In the genomic region with DNA sequence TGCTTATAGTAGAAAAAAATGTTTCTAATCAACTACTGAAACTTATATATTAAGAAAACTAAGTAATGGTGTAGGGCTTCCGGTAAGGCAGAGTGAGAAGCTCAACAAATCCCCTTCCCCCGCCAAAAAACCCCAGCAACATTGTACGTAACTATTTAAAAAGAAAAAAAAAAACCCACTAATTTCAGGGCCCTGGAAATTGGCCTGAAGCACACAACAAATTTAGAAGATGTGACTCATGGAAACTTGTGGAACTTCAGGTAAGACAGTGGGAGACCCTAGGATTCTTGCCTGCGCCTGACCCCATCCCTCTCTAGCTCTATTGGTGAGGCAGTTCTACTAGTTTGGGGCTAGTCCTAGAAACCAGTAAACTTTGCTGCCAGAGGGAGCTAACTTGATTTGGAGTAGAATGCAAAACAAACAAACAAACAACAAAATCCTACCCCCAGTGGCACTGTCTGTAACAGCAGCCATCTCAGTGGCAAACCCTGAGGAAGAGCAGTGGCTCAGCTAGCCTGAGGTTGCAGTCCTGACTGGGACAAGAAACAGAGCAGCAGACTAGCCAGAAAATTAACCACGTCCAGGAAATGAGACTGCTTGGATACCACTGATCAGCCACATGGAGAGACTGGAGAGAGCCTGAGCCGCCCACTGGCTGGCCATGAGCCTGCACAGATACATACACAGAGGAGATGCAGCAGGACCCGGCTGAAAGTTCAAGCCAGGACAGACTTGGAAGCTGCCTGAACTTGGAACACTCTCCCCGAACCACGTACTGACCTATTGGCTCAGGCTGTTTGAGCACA, we compare ENCODE assay signal across 9 cellular contexts.
A peak's percentile ranks its signal among the peaks of the same experiment; 100 is the strongest.
DNase-seq lines count a peak whose midpoint lies in the region; ATAC-seq and TF ChIP-seq lines count a peak whose summit lies in the region.
"Had no signal": no experiment of that assay in that cellular context is flagged by ENCODE, and none has a peak within 500 bp of the region (broad histone marks: within the 10 kb centered on the region; RNA-seq: fewer than 3 reads in every experiment).

No MANE protein-coding gene starts in this region.

- H3K36me3 Mint-ChIP-seq in osteocyte (ENCODE audit: unreplicated experiment): no peaks in the 10 kb centered on the region
- no peaks in the 10 kb centered on the region for H3K36me3 Mint-ChIP-seq in CD8-positive, alpha-beta T cell

- peak overlapping the region; percentile 19 for H3K9ac ChIP-seq in IMR-90 (ENCODE audit: low read depth, low read length)

- H3K4me2 ChIP-seq in IMR-90 (ENCODE audit: low read depth, low read length): no peak overlapping the region

- peak overlapping the region; percentile 87 for H2AFZ ChIP-seq in IMR-90 (replicated peaks; ENCODE audit: low read length, poor library complexity)

- TF ChIP-seq POLR2A in IMR-90 (IDR thresholded peaks at IDR 0.05; ENCODE audit: low read depth, low read length): 0 out of 2 replicates have a peak, but pooled peaks have one; percentile 6

- H3K27me3 ChIP-seq in IMR-90 (ENCODE audit: control insufficient read depth, insufficient read depth, low read length): no peaks in the 10 kb centered on the region
- H3K27me3 ChIP-seq in tibial artery: no peaks in the 10 kb centered on the region
- H3K27me3 ChIP-seq in CD8-positive, alpha-beta T cell (ENCODE audit: insufficient read depth, low read length): no peaks in the 10 kb centered on the region

- H3K4me1 ChIP-seq in IMR-90 (ENCODE audit: control insufficient read depth, insufficient read depth, low read length) (peaks cover 12% of the 10 kb centered on the region), tibial artery (no peaks in the 10 kb centered on the region)
- no peaks in the 10 kb centered on the region for H3K4me1 ChIP-seq in CD8-positive, alpha-beta T cell (ENCODE audit: insufficient read depth, low read length)

- H3K4me1 Mint-ChIP-seq in osteocyte (ENCODE audit: unreplicated experiment): peaks cover 24% of the 10 kb centered on the region
- H3K4me1 Mint-ChIP-seq in CD8-positive, alpha-beta T cell (ENCODE audit: low read depth): no peaks in the 10 kb centered on the region

- peak overlapping the region; percentile 77; the same call in 2 of the 3 replicates for H2BK15ac ChIP-seq in IMR-90 (ENCODE audit: low read depth, low read length)

- peak overlapping the region; percentile 61; the same call in 1 of the 2 replicates for H4K91ac ChIP-seq in IMR-90 (ENCODE audit: insufficient read depth, low read depth, low read length)

- no peak overlapping the region; the same call in 1 of the 2 replicates for H4K5ac ChIP-seq in IMR-90 (ENCODE audit: low read depth, low read length)

- WGBS in IMR-90 (ENCODE audit: extremely low coverage in 2 of 2, insufficient read length in 1 of 2), 2 experiments: 37% methylated on average over 5 of the region's 9 CpGs; no CpG with 5 or more reads in 1 of the 2 experiments

- dilution Hi-C loops in IMR-90 (cut with HindIII; ENCODE audit: low sequenced_read_pairs, unreplicated experiment): no loop called here

- H3K56ac ChIP-seq in IMR-90 (ENCODE audit: extremely low read depth, insufficient read depth, low read length): no peak overlapping the region

- H2AK9ac ChIP-seq in IMR-90 (replicated peaks; ENCODE audit: low read depth, low read length, poor library complexity): no peak overlapping the region

- H4K8ac ChIP-seq in IMR-90 (ENCODE audit: low read depth in 2 of 2, low read length in 2 of 2): peak overlapping the region; percentile 15 to 27; a peak in 3 of 4 replicates

- 0 out of 2 replicates have a peak overlapping the region, but pooled peaks have one; percentile 12 for H2AK5ac ChIP-seq in IMR-90 (ENCODE audit: low read depth, low read length)

- no peaks in the 10 kb centered on the region; the same call in 1 of the 2 replicates for H3K9me1 ChIP-seq in IMR-90 (ENCODE audit: insufficient read depth, low read length)

- no TSS peak for BruUV-seq in IMR-90 (replicated peaks; lab: Mats Ljungman, UMichigan)

- POLR2A ChIA-PET in IMR-90 (lab: Charles Lee; ENCODE audit: unreplicated experiment): interaction anchor here (0.6 kb wide), 1 partner anchor 169 kb away, joined by 4 read pairs; no protein-coding TSS in a partner anchor
- POLR2A ChIA-PET in CD8-positive, alpha-beta T cell (lab: Charles Lee): interaction anchor here (0.6 kb wide), 1 partner anchor 597 kb away, joined by 3 read pairs; no protein-coding TSS in a partner anchor

- peak; percentile 9 for DNase-seq in GM12865 (ENCODE audit: low read depth)
- peak; percentile 90 for DNase-seq in IMR-90
- DNase-seq in epithelial cell of proximal tubule (ENCODE audit: low read depth): peak; percentile 43
- peak; percentile 78 for DNase-seq in osteocyte (ENCODE audit: extremely low spot score, unreplicated experiment)
- no peak for DNase-seq in tibial artery
- DNase-seq in CD8-positive, alpha-beta T cell: no peak
- DNase-seq: GOT3 had no signal

- no peaks in the 10 kb centered on the region for H3K36me3 ChIP-seq in IMR-90 (ENCODE audit: control insufficient read depth, insufficient read depth, low read length)
- H3K36me3 ChIP-seq in tibial artery: no peaks in the 10 kb centered on the region
- no peaks in the 10 kb centered on the region for H3K36me3 ChIP-seq in CD8-positive, alpha-beta T cell (ENCODE audit: insufficient read depth, low read length)

- intact Hi-C loops in IMR-90 (cut with micrococcal nuclease): no loop called here
- intact Hi-C loops in tibial artery (cut with DNase I; ENCODE audit: low total_unique reads): no loop called here
- intact Hi-C loops in CD8-positive, alpha-beta T cell (cut with DNase I, micrococcal nuclease): no loop called here

- peaks cover 11% of the 10 kb centered on the region for H3K9me3 Mint-ChIP-seq in osteocyte (ENCODE audit: unreplicated experiment)
- peaks cover 3% of the 10 kb centered on the region for H3K9me3 Mint-ChIP-seq in CD8-positive, alpha-beta T cell

- TF ChIP-seq CTCF in GM12865 (IDR thresholded peaks at IDR 0.05; ENCODE audit: insufficient read depth, low read depth, low read length, missing control alignments) (peak; percentile 26), IMR-90 (conservative IDR thresholded peaks at IDR 0.05; ENCODE audit: low read depth, low read length) (peak; percentile 17; the same call in 1 of the 2 replicates), epithelial cell of proximal tubule (conservative IDR thresholded peaks at IDR 0.05; ENCODE audit: low read depth, low read length) (peak; percentile 35), osteocyte (IDR thresholded peaks at IDR 0.05) (no peak), tibial artery (IDR thresholded peaks at IDR 0.05) (no peak)
- no peak for TF ChIP-seq CTCF in CD8-positive, alpha-beta T cell (IDR thresholded peaks at IDR 0.05)

- H2BK120ac ChIP-seq in IMR-90 (ENCODE audit: low read depth, low read length): peak overlapping the region; percentile 10; the same call in 1 of the 2 replicates

- peak overlapping the region; percentile 23 for H3K27ac Mint-ChIP-seq in osteocyte (ENCODE audit: unreplicated experiment)
- H3K27ac Mint-ChIP-seq in CD8-positive, alpha-beta T cell: no peak overlapping the region

- peak overlapping the region; percentile 83 for H2BK5ac ChIP-seq in IMR-90 (ENCODE audit: low read depth, low read length, poor library complexity, severe bottlenecking)

- H3K79me1 ChIP-seq in IMR-90 (ENCODE audit: low read depth in 1 of 2, low read length in 2 of 2): no peaks in the 10 kb centered on the region

- CTCF ChIA-PET in IMR-90 (lab: Yijun Ruan, JAX): interaction anchor here (0.9 to 1.6 kb wide), 5 partner anchors 14 to 143 kb away, joined by 3 to 6 read pairs (median 4); no protein-coding TSS in a partner anchor
- CTCF ChIA-PET in CD8-positive, alpha-beta T cell (lab: Charles Lee): interaction anchor here (0.9 kb wide), 1 partner anchor 147 kb away, joined by 3 read pairs; no protein-coding TSS in a partner anchor

- H4K20me1 ChIP-seq in IMR-90 (ENCODE audit: insufficient read depth, low read length): no peaks in the 10 kb centered on the region

- no peaks in the 10 kb centered on the region for H3K9me3 ChIP-seq in IMR-90 (ENCODE audit: control insufficient read depth, insufficient read depth, low read length)
- H3K9me3 ChIP-seq in tibial artery: peaks cover 0 to 6% (median 0%) of the 10 kb centered on the region in 3 donors
- no peaks in the 10 kb centered on the region for H3K9me3 ChIP-seq in CD8-positive, alpha-beta T cell (ENCODE audit: low read length)

- H3K18ac ChIP-seq in IMR-90 (ENCODE audit: low read depth, low read length): peak overlapping the region; percentile 30; the same call in 1 of the 2 replicates

- H3K4me3 ChIP-seq in GM12865 (ENCODE audit: low read depth, low read length) (no peak overlapping the region), IMR-90 (ENCODE audit: insufficient read depth, low read depth, low read length) (no peak overlapping the region), epithelial cell of proximal tubule (ENCODE audit: low read depth, low read length) (no peak overlapping the region), tibial artery (no peak overlapping the region)
- H3K4me3 ChIP-seq in CD8-positive, alpha-beta T cell (ENCODE audit: low read depth, low read length): no peak overlapping the region

- peak overlapping the region; percentile 26 for H3K4ac ChIP-seq in IMR-90 (ENCODE audit: low read depth, low read length)

- ATAC-seq in IMR-90 (ENCODE audit: low read depth) (peak; percentile 92), HG03280 (IDR thresholded peaks at IDR 0.05; ENCODE audit: unreplicated experiment) (no peak), HG03108 (IDR thresholded peaks at IDR 0.05; ENCODE audit: unreplicated experiment) (no peak)
- ATAC-seq in CD8-positive, alpha-beta T cell: no peak

- H2BK20ac ChIP-seq in IMR-90 (ENCODE audit: low read depth, low read length): peak overlapping the region; percentile 55; the same call in 1 of the 2 replicates

- H3K27ac ChIP-seq in IMR-90 (ENCODE audit: insufficient read depth, low read length) (peak overlapping the region; percentile 21), tibial artery (no peak overlapping the region)
- H3K27ac ChIP-seq in CD8-positive, alpha-beta T cell (ENCODE audit: low read depth, low read length): no peak overlapping the region

- H3K14ac ChIP-seq in IMR-90 (replicated peaks; ENCODE audit: low read depth, low read length): no peak overlapping the region

- peak; percentile 18; the same call in 1 of the 2 replicates for TF ChIP-seq RAD21 in IMR-90 (IDR thresholded peaks at IDR 0.05; ENCODE audit: low read length)

- H3K4me3 Mint-ChIP-seq in osteocyte (ENCODE audit: unreplicated experiment): peak overlapping the region; percentile 2
- H3K4me3 Mint-ChIP-seq in CD8-positive, alpha-beta T cell: no peak overlapping the region

- no peaks in the 10 kb centered on the region for H3K27me3 Mint-ChIP-seq in osteocyte (ENCODE audit: unreplicated experiment)
- H3K27me3 Mint-ChIP-seq in CD8-positive, alpha-beta T cell (ENCODE audit: low read depth): no peaks in the 10 kb centered on the region

- in situ Hi-C loops in IMR-90 (cut with MboI; ENCODE audit: low sequenced_read_pairs): no loop called here

- no peak overlapping the region for H3K23ac ChIP-seq in IMR-90 (ENCODE audit: low read depth, low read length)

Comparison
In these comparisons a context has a peak if more than half of its experiments do, and no peak if none do; other contexts are left out.
1. DNase-seq: peak in GM12865 (single experiment), IMR-90 (single experiment), epithelial cell of proximal tubule (single experiment) and osteocyte (single experiment); none in tibial artery (0 of 2) and CD8-positive, alpha-beta T cell (0 of 7).
2. CTCF ChIP-seq: peak in GM12865 (single experiment), IMR-90 (single experiment) and epithelial cell of proximal tubule (single experiment); none in osteocyte (single experiment), tibial artery (0 of 2) and CD8-positive, alpha-beta T cell (single experiment).